ENCODE assay signal across 8 cellular contexts in genomic region chr13:48094781-48095502, GRCh38. TPM values are rescaled to one million over a fixed set of nuclear protein-coding genes. Genes with fewer than 3 reads are reported as not detected.
A peak's percentile ranks its signal among the peaks of the same experiment; 100 is the strongest.
DNase-seq lines count a peak whose midpoint lies in the region; ATAC-seq and TF ChIP-seq lines count a peak whose summit lies in the region.

A gene with protein sequence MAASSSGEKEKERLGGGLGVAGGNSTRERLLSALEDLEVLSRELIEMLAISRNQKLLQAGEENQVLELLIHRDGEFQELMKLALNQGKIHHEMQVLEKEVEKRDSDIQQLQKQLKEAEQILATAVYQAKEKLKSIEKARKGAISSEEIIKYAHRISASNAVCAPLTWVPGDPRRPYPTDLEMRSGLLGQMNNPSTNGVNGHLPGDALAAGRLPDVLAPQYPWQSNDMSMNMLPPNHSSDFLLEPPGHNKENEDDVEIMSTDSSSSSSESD (minus strand): TSS chr13:48095104. CDS start chr13:48095078, 26 bp downstream.

- DNase-seq in NCI-H1417 treated with DMSO at 0.1 percent for 48 hours (lab: John Stamatoyannopoulos, UW), result peak; percentile 46
- peak; percentile 92 for DNase-seq in SW480 (ENCODE audit: low spot score)
- peak; percentile 98 for DNase-seq in adipocyte (ENCODE audit: low read depth)
- peak; percentile 97 for DNase-seq in cardiac septum (ENCODE audit: low spot score)
- peak; percentile 95 to 100 for DNase-seq in trophoblast cell
- peak; percentile 97 for DNase-seq in transverse colon

- peak within 1 kb of the TSS; percentile 90 for H3K4me2 ChIP-seq in trophoblast cell (ENCODE audit: low read length)

- no peaks in the 10 kb centered on the region for H3K36me3 ChIP-seq in adipocyte (ENCODE audit: control insufficient read depth, insufficient read depth, low read length, severe bottlenecking)
- H3K36me3 ChIP-seq in trophoblast cell (ENCODE audit: control insufficient read depth in 1 of 2, insufficient read depth in 2 of 2, low read length in 2 of 2), result peaks cover 0 to 2% of the 10 kb centered on the region in 2 experiments
- no peaks in the 10 kb centered on the region for H3K36me3 ChIP-seq in transverse colon

- H3K4me3 ChIP-seq in GM12875 (ENCODE audit: low read depth, low read length) (peak within 1 kb of the TSS; percentile 94), adipocyte (ENCODE audit: low read length) (peak within 1 kb of the TSS; percentile 99), trophoblast cell (ENCODE audit: low read depth, low read length) (peak within 1 kb of the TSS; percentile 95), transverse colon (peak within 1 kb of the TSS; percentile 74 to 96 (median 90))

- H4K8ac ChIP-seq in trophoblast cell (ENCODE audit: low read depth, low read length), result peak within 1 kb of the TSS; percentile 72

- H3K14ac ChIP-seq in trophoblast cell (ENCODE audit: low read length), result peak within 1 kb of the TSS; percentile 62

- H3K79me2 ChIP-seq in trophoblast cell (ENCODE audit: control insufficient read depth, insufficient read depth, low read length, poor library complexity), result peaks cover 12% of the 10 kb centered on the region

- peak; percentile 86 for TF ChIP-seq POLR2A in transverse colon (IDR thresholded peaks at IDR 0.05)

- TF ChIP-seq EP300 in transverse colon (IDR thresholded peaks at IDR 0.05; ENCODE audit: low read depth), result no peak

- H3K27me3 ChIP-seq in adipocyte (replicated peaks; ENCODE audit: control insufficient read depth, insufficient read depth, low read length) (no peaks in the 10 kb centered on the region), trophoblast cell (ENCODE audit: insufficient read depth, low read length) (no peaks in the 10 kb centered on the region), transverse colon (no peaks in the 10 kb centered on the region)

- H3K9ac ChIP-seq in adipocyte (ENCODE audit: low read length) (peak within 1 kb of the TSS; percentile 99), trophoblast cell (ENCODE audit: low read length) (peak within 1 kb of the TSS; percentile 93)

- no peak within 1 kb of the TSS for H2BK12ac ChIP-seq in trophoblast cell (ENCODE audit: low read length)

- peak within 1 kb of the TSS; percentile 94 for H3K4ac ChIP-seq in trophoblast cell (ENCODE audit: low read depth, low read length)

- H2BK120ac ChIP-seq in trophoblast cell (ENCODE audit: insufficient read depth, low read length, poor library complexity), result peak within 1 kb of the TSS; percentile 67

- WGBS in trophoblast cell (ENCODE audit: extremely low coverage, insufficient coverage, insufficient read length), result no CpG with 5 or more reads among the region's 54 CpGs
- 13% methylated on average over 52 of the region's 54 CpGs; no CpG with 5 or more reads in 1 of the 2 donors for WGBS in transverse colon (ENCODE audit: low coverage in 1 of 2), 2 donors

- intact Hi-C loops in cardiac septum (cut with DNase I), result loop anchor here (10.0 kb wide), 2 partner anchors 140 to 210 kb away; partner anchors contain the start of genes ITM2B and RB1
- intact Hi-C loops in transverse colon (cut with DNase I; ENCODE audit: low total_unique reads), result loop anchor here (5.0 kb wide), 1 partner anchor 1762 kb away; no protein-coding TSS in a partner anchor

- in situ Hi-C loops in transverse colon (cut with MboI; ENCODE audit: low pct_ligation_motif_present in 1 of 4, low pct_unique_long_range_greater_than_20kb in 1 of 4, low sequenced_read_pairs in 3 of 4), result loop anchor here in 1 of 4 donors (25.0 kb wide), 1 partner anchor 667 kb away; no protein-coding TSS in a partner anchor

- H3K4me1 ChIP-seq in adipocyte (ENCODE audit: control insufficient read depth, insufficient read depth, low read length) (peaks cover 19% of the 10 kb centered on the region), trophoblast cell (ENCODE audit: control insufficient read depth in 1 of 2, insufficient read depth in 2 of 2, low read length in 2 of 2) (peaks cover 0 to 8% of the 10 kb centered on the region in 2 experiments), transverse colon (peaks cover 10 to 37% (median 15%) of the 10 kb centered on the region in 4 donors)

- H3K79me1 ChIP-seq in trophoblast cell (ENCODE audit: low read length), result peaks cover 3% of the 10 kb centered on the region

- peak within 1 kb of the TSS; percentile 12 for H2AFZ ChIP-seq in trophoblast cell (ENCODE audit: insufficient read depth, low read length, poor library complexity)

- peak within 1 kb of the TSS; percentile 64 for H4K12ac ChIP-seq in trophoblast cell (ENCODE audit: low read depth, low read length)

- H3K18ac ChIP-seq in trophoblast cell (ENCODE audit: low read length), result peak within 1 kb of the TSS; percentile 9

- H3K27ac ChIP-seq in trophoblast cell (ENCODE audit: low read depth, low read length) (no peak within 1 kb of the TSS), transverse colon (peak within 1 kb of the TSS; percentile 74 to 91 (median 85))

- H3K9me3 ChIP-seq in adipocyte (ENCODE audit: control insufficient read depth, low read length) (no peaks in the 10 kb centered on the region), trophoblast cell (ENCODE audit: insufficient read depth, low read depth, low read length) (peaks cover 2% of the 10 kb centered on the region), transverse colon (no peaks in the 10 kb centered on the region)

- H2BK5ac ChIP-seq in trophoblast cell (ENCODE audit: low read depth, low read length, poor library complexity), result peak within 1 kb of the TSS; percentile 2

- peak within 1 kb of the TSS; percentile 0 for H2AK5ac ChIP-seq in trophoblast cell (ENCODE audit: low read length)

- peak; percentile 98 for ATAC-seq in HG02798 (IDR thresholded peaks at IDR 0.05; ENCODE audit: poor library complexity, unreplicated experiment)

- TF ChIP-seq CTCF in GM12875 (IDR thresholded peaks at IDR 0.05; ENCODE audit: borderline replicate concordance, insufficient read depth, low read depth, low read length) (peak; percentile 100), transverse colon (IDR thresholded peaks at IDR 0.05) (peak; percentile 99)

- H3K23ac ChIP-seq in trophoblast cell (ENCODE audit: low read length), result no peak within 1 kb of the TSS

- H4K91ac ChIP-seq in trophoblast cell (ENCODE audit: low read depth, low read length), result peak within 1 kb of the TSS; percentile 90

RNA-seq across cellular contexts. Expression of the gene that starts here (rescaled TPM):
- total RNA-seq in cardiac septum (39.6 TPM), transverse colon (10 to 100 TPM; 31.4 to 39.7 (median 37.2) TPM)
- polyA plus RNA-seq in trophoblast cell (2013), result 35.3 and 35.8 TPM in 2 replicates

Comparison
In these comparisons a context has a peak if more than half of its experiments do, and no peak if none do; other contexts are left out.
1. DNase-seq: peak in every context shown above with its lines; median percentile 98 in adipocyte; 98 in trophoblast cell; 97 in cardiac septum; 97 in transverse colon; 92 in SW480; 46 in NCI-H1417 treated with DMSO at 0.1 percent for 48 hours.